ENCODE assay signal across 11 cellular contexts in genomic region chr7:95753440-95753839, GRCh38.
"Had no signal": no experiment of that assay in that cellular context is flagged by ENCODE, and none has a peak within 500 bp of the region (broad histone marks: within the 10 kb centered on the region; RNA-seq: fewer than 3 reads in every experiment).

No MANE protein-coding gene starts in this region.

- H3K4me3 ChIP-seq: GM23248, GM23338, HAP-1 had no signal

- H3K36me3 ChIP-seq: HAP-1 had no signal

- H3K4me2 ChIP-seq: GM23338 had no signal

- ATAC-seq: GM23338, HCT116 had no signal

- H2AFZ ChIP-seq: GM23248, GM23338 had no signal

- H3K27ac ChIP-seq: GM23248 had no signal

- H3K4me1 ChIP-seq: HAP-1 had no signal

- DNase-seq: GM23248, GOT3, H7, H9, HCEC 1CT, HFFc6 had no signal

- FAIRE-seq: H1, H54 had no signal

- H3K9me3 ChIP-seq: HAP-1 had no signal

- H3K9ac ChIP-seq: GM23248 had no signal
